Comparison of ENCODE assay signal across 13 cellular contexts in genomic region chr6:51562198-51562597, GRCh38.
DNase-seq lines count a peak whose midpoint lies in the region; ATAC-seq, FAIRE-seq and TF ChIP-seq lines count a peak whose summit lies in the region.
"Had no signal": no experiment of that assay in that cellular context is flagged by ENCODE, and none has a peak within 500 bp of the region (broad histone marks: within the 10 kb centered on the region; RNA-seq: fewer than 3 reads in every experiment).

No MANE protein-coding gene starts in this region.

- TF ChIP-seq CTCF in D721Med (IDR thresholded peaks at IDR 0.05; ENCODE audit: insufficient read depth, missing control alignments) (no peak), Calu3 (IDR thresholded peaks at IDR 0.05; ENCODE audit: unreplicated experiment) (no peak)

- no peak for FAIRE-seq in D721Med (lab: Jason Lieb, UNC)
- FAIRE-seq: keratinocyte had no signal

- CTCF ChIA-PET in Calu3 (lab: Charles Lee): no interaction called here

- H3K4me3 Mint-ChIP-seq in Calu3 (ENCODE audit: low read depth, unreplicated experiment): no peak overlapping the region
- H3K4me3 Mint-ChIP-seq: activated CD8-positive, alpha-beta T cell treated with anti-CD3 and anti-CD28 coated beads for 36 hours; activated naive CD8-positive, alpha-beta T cell treated with anti-CD3 and anti-CD28 coated beads, Interleukin-2, amount 10 ng/mL, durations not matched to agents 7 days and 5 days had no signal

- intact Hi-C loops in Calu3 (cut with micrococcal nuclease; ENCODE audit: unreplicated experiment): no loop called here

- H3K27ac Mint-ChIP-seq in Calu3 (ENCODE audit: unreplicated experiment): no peak overlapping the region
- H3K27ac Mint-ChIP-seq: activated CD8-positive, alpha-beta T cell treated with anti-CD3 and anti-CD28 coated beads for 36 hours; activated naive CD8-positive, alpha-beta T cell treated with anti-CD3 and anti-CD28 coated beads, Interleukin-2, amount 10 ng/mL, durations not matched to agents 7 days and 5 days had no signal

- no peaks in the 10 kb centered on the region for H3K9me3 Mint-ChIP-seq in Calu3 (ENCODE audit: low read depth, unreplicated experiment)
- H3K9me3 Mint-ChIP-seq: activated CD8-positive, alpha-beta T cell treated with anti-CD3 and anti-CD28 coated beads for 36 hours; activated naive CD8-positive, alpha-beta T cell treated with anti-CD3 and anti-CD28 coated beads, Interleukin-2, amount 10 ng/mL, durations not matched to agents 7 days and 5 days had no signal

- peak; percentile 54 for ATAC-seq in GM18520 (IDR thresholded peaks at IDR 0.05; ENCODE audit: unreplicated experiment)
- ATAC-seq in GM21390 (IDR thresholded peaks at IDR 0.05; ENCODE audit: unreplicated experiment): peak; percentile 92
- ATAC-seq in HG02973 (IDR thresholded peaks at IDR 0.05; ENCODE audit: unreplicated experiment): peak; percentile 96
- peak; percentile 95 for ATAC-seq in HG03575 (IDR thresholded peaks at IDR 0.05; ENCODE audit: extremely low read depth, insufficient number of reproducible peaks, low FRiP score, unreplicated experiment)
- no peak for ATAC-seq in HG03439 (IDR thresholded peaks at IDR 0.05; ENCODE audit: unreplicated experiment)
- ATAC-seq: activated CD8-positive, alpha-beta T cell treated with anti-CD3 and anti-CD28 coated beads for 36 hours had no signal

- H3K4me1 Mint-ChIP-seq in Calu3 (ENCODE audit: low read depth, unreplicated experiment): no peaks in the 10 kb centered on the region
- H3K4me1 Mint-ChIP-seq: activated naive CD8-positive, alpha-beta T cell treated with anti-CD3 and anti-CD28 coated beads, Interleukin-2, amount 10 ng/mL, durations not matched to agents 7 days and 5 days had no signal

- H3K36me3 Mint-ChIP-seq in Calu3 (ENCODE audit: insufficient read depth, unreplicated experiment): no peaks in the 10 kb centered on the region
- H3K36me3 Mint-ChIP-seq: activated naive CD8-positive, alpha-beta T cell treated with anti-CD3 and anti-CD28 coated beads, Interleukin-2, amount 10 ng/mL, durations not matched to agents 7 days and 5 days had no signal

- H3K27me3 Mint-ChIP-seq in Calu3 (ENCODE audit: unreplicated experiment): no peaks in the 10 kb centered on the region
- H3K27me3 Mint-ChIP-seq: activated CD8-positive, alpha-beta T cell treated with anti-CD3 and anti-CD28 coated beads for 36 hours; activated naive CD8-positive, alpha-beta T cell treated with anti-CD3 and anti-CD28 coated beads, Interleukin-2, amount 10 ng/mL, durations not matched to agents 7 days and 5 days had no signal

- no TSS peak for BruUV-seq in Calu3 (replicated peaks; lab: Mats Ljungman, UMichigan)

- DNase-seq in D721Med (ENCODE audit: insufficient read length, low spot score) (no peak), Calu3 (no peak), foreskin melanocyte (no peak)
- DNase-seq: activated CD8-positive, alpha-beta T cell treated with anti-CD3 and anti-CD28 coated beads for 36 hours; activated naive CD8-positive, alpha-beta T cell treated with anti-CD3 and anti-CD28 coated beads, Interleukin-2, amount 10 ng/mL, durations not matched to agents 7 days and 5 days; right lobe of liver; tibial artery had no signal
